Comparison of ENCODE assay signal across 9 cellular contexts in the genomic region with DNA sequence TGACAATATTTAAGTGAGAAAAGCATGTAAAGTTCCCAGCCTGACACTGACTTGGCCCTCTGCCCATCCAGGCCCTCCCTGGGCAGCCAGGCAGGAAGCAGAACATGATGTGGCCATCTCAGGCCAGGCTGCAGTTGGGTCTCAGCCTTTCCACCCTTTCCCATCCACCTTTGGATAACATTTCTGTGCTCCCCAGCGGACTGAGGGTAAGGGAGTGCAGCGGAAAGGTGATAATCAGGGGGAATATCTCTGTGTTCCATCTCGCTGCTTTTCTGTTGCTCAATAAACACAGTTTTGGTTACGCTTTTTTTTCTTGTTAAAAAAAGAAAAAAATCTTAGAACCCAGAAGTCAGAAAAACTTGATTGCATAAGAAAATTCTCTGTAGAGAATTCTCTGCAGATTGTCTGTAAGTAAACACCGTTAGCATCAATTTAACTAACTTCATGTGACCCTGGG.
DNase-seq lines count a peak whose midpoint lies in the region; ATAC-seq, FAIRE-seq and TF ChIP-seq lines count a peak whose summit lies in the region.
"Had no signal": no experiment of that assay in that cellular context is flagged by ENCODE, and none has a peak within 500 bp of the region (broad histone marks: within the 10 kb centered on the region; RNA-seq: fewer than 3 reads in every experiment).

No MANE protein-coding gene starts in this region.

- TF ChIP-seq CTCF in KMS-11 (conservative IDR thresholded peaks at IDR 0.05; ENCODE audit: low read depth, low read length) (no peak), coronary artery (IDR thresholded peaks at IDR 0.05) (no peak), natural killer cell (IDR thresholded peaks at IDR 0.05) (no peak), D721Med (IDR thresholded peaks at IDR 0.05; ENCODE audit: insufficient read depth, missing control alignments) (no peak)

- H2AFZ ChIP-seq in KMS-11 (ENCODE audit: low read depth) = peak overlapping the region; percentile 93; the same call in 1 of the 2 replicates

- peaks cover 83 to 87% of the 10 kb centered on the region in 2 donors for H3K4me1 Mint-ChIP-seq in natural killer cell

- peak overlapping the region; percentile 95 to 99 for H3K27ac Mint-ChIP-seq in natural killer cell

- no peaks in the 10 kb centered on the region for H3K27me3 Mint-ChIP-seq in natural killer cell (ENCODE audit: low read depth in 2 of 2)

- H3K36me3 ChIP-seq in BLaER1 (no peaks in the 10 kb centered on the region), KMS-11 (ENCODE audit: insufficient read depth) (no peaks in the 10 kb centered on the region)

- no peak for FAIRE-seq in D721Med (lab: Jason Lieb, UNC)

- intact Hi-C loops in natural killer cell (cut with micrococcal nuclease) = no loop called here

- H3K4me3 Mint-ChIP-seq in natural killer cell = peak overlapping the region; percentile 97

- DNase-seq in coronary artery (ENCODE audit: low spot score) (no peak), natural killer cell (no peak), cerebellar nuclear complex (lab: John Stamatoyannopoulos, UW) (no peak), D721Med (ENCODE audit: insufficient read length, low spot score) (no peak), T-helper 9 cell (no peak)
- no peak for DNase-seq in effector CD8-positive, alpha-beta T cell (lab: John Stamatoyannopoulos, UW)
- DNase-seq: activated effector memory CD4-positive, alpha-beta T cell treated with Interleukin-2 at 50 U/mL for 16 hours had no signal

- H3K4me3 ChIP-seq in BLaER1 (peak overlapping the region; percentile 65), KMS-11 (IDR thresholded peaks at IDR 0.05; ENCODE audit: insufficient read depth, low read depth, low read length) (no peak overlapping the region), coronary artery (peak overlapping the region; percentile 69)

- no peaks in the 10 kb centered on the region for H4K20me1 ChIP-seq in BLaER1
- no peaks in the 10 kb centered on the region for H4K20me1 ChIP-seq in KMS-11 (ENCODE audit: insufficient read depth)

- no peak for ATAC-seq in natural killer cell

- peaks cover 2 to 3% of the 10 kb centered on the region in 2 donors for H3K9me3 Mint-ChIP-seq in natural killer cell

- H3K36me3 Mint-ChIP-seq in natural killer cell = no peaks in the 10 kb centered on the region

- H3K27me3 ChIP-seq in BLaER1 = peaks cover 7% of the 10 kb centered on the region; the same call in 1 of the 2 replicates
- no peaks in the 10 kb centered on the region for H3K27me3 ChIP-seq in KMS-11 (ENCODE audit: insufficient read depth, low read depth)

- H3K4me2 ChIP-seq in BLaER1 = peak overlapping the region; percentile 94
- peak overlapping the region; percentile 33 for H3K4me2 ChIP-seq in KMS-11

- no peaks in the 10 kb centered on the region for H3K79me2 ChIP-seq in KMS-11 (ENCODE audit: insufficient read depth, low read depth)

- peak overlapping the region; percentile 64 for H3K9ac ChIP-seq in BLaER1
- no peak overlapping the region; the same call in 1 of the 2 replicates for H3K9ac ChIP-seq in KMS-11

- H3K4me1 ChIP-seq in BLaER1 = peaks cover 49% of the 10 kb centered on the region
- peaks cover 25% of the 10 kb centered on the region for H3K4me1 ChIP-seq in KMS-11 (ENCODE audit: low read depth, poor library complexity, severe bottlenecking)

- H3K27ac ChIP-seq in BLaER1 (peak overlapping the region; percentile 85), KMS-11 (no peak overlapping the region), coronary artery (no peak overlapping the region)

- peaks cover 10% of the 10 kb centered on the region for H3K9me3 ChIP-seq in BLaER1
